Comparison of ENCODE assay signal across 10 cellular contexts in genomic region chr17:43543771-43544575, GRCh38. TPM values are rescaled to one million over a fixed set of nuclear protein-coding genes. Genes with fewer than 3 reads are reported as not detected.
DNase-seq lines count a peak whose midpoint lies in the region; ATAC-seq and TF ChIP-seq lines count a peak whose summit lies in the region.
"Had no signal": no experiment of that assay in that cellular context is flagged by ENCODE, and none has a peak within 500 bp of the region (broad histone marks: within the 10 kb centered on the region; RNA-seq: fewer than 3 reads in every experiment).

No MANE protein-coding gene starts in this region.

- H3K4me3 Mint-ChIP-seq in activated naive CD4-positive, alpha-beta T cell treated with anti-CD3 and anti-CD28 coated beads, Interleukin-2, amount 10 ng/mL, durations not matched to agents 7 days and 5 days: peak overlapping the region; percentile 36
- no peak overlapping the region for H3K4me3 Mint-ChIP-seq in activated naive CD4-positive, alpha-beta T cell treated with anti-CD3 and anti-CD28 coated beads for 36 hours

- H3F3A ChIP-seq in smooth muscle cell (ENCODE audit: low read depth): no peaks in the 10 kb centered on the region

- H3K27ac ChIP-seq in smooth muscle cell (ENCODE audit: low read depth) (no peak overlapping the region), prostate gland (no peak overlapping the region)

- H3K4me1 ChIP-seq in smooth muscle cell (ENCODE audit: low read depth): peaks cover 31% of the 10 kb centered on the region
- H3K4me1 ChIP-seq in prostate gland (replicated peaks): peaks cover 6% of the 10 kb centered on the region

- DNase-seq in activated naive CD4-positive, alpha-beta T cell treated with anti-CD3 and anti-CD28 coated beads, Interleukin-2, amount 10 ng/mL, durations not matched to agents 7 days and 5 days: no peak
- DNase-seq in activated naive CD4-positive, alpha-beta T cell treated with anti-CD3 and anti-CD28 coated beads for 36 hours: no peak
- DNase-seq in fibroblast of pulmonary artery (ENCODE audit: low read depth): no peak
- DNase-seq in smooth muscle cell (lab: John Stamatoyannopoulos, UW; ENCODE audit: unreplicated experiment): no peak
- no peak for DNase-seq in SHP77 (lab: John Stamatoyannopoulos, UW)
- DNase-seq in prostate gland (ENCODE audit: low spot score): no peak
- DNase-seq: erythroblast; stimulated activated CD4-positive, alpha-beta T cell treated with anti-CD3 and anti-CD28 coated beads, Interleukin-4, amount 100 ng/mL, for 1 hour had no signal

- H3K36me3 Mint-ChIP-seq in activated naive CD4-positive, alpha-beta T cell treated with anti-CD3 and anti-CD28 coated beads, Interleukin-2, amount 10 ng/mL, durations not matched to agents 7 days and 5 days: no peaks in the 10 kb centered on the region
- no peaks in the 10 kb centered on the region for H3K36me3 Mint-ChIP-seq in activated naive CD4-positive, alpha-beta T cell treated with anti-CD3 and anti-CD28 coated beads for 36 hours (ENCODE audit: low read depth)

- no peaks in the 10 kb centered on the region for H3K9me3 Mint-ChIP-seq in activated naive CD4-positive, alpha-beta T cell treated with anti-CD3 and anti-CD28 coated beads, Interleukin-2, amount 10 ng/mL, durations not matched to agents 7 days and 5 days
- no peaks in the 10 kb centered on the region for H3K9me3 Mint-ChIP-seq in activated naive CD4-positive, alpha-beta T cell treated with anti-CD3 and anti-CD28 coated beads for 36 hours

- peaks cover 79% of the 10 kb centered on the region for H3K27me3 Mint-ChIP-seq in activated naive CD4-positive, alpha-beta T cell treated with anti-CD3 and anti-CD28 coated beads, Interleukin-2, amount 10 ng/mL, durations not matched to agents 7 days and 5 days
- H3K27me3 Mint-ChIP-seq in activated naive CD4-positive, alpha-beta T cell treated with anti-CD3 and anti-CD28 coated beads for 36 hours (ENCODE audit: low read depth): peaks cover 42% of the 10 kb centered on the region

- H2AFZ ChIP-seq in smooth muscle cell (ENCODE audit: low read depth): no peak overlapping the region

- peak overlapping the region; percentile 97 for H3K4me2 ChIP-seq in smooth muscle cell

- TF ChIP-seq CTCF in fibroblast of pulmonary artery (IDR thresholded peaks at IDR 0.05; ENCODE audit: low read length, missing control alignments) (no peak), smooth muscle cell (IDR thresholded peaks at IDR 0.05; ENCODE audit: borderline replicate concordance, insufficient read depth, poor library complexity, severe bottlenecking) (no peak), prostate gland (IDR thresholded peaks at IDR 0.05) (no peak)

- TF ChIP-seq POLR2A in prostate gland (IDR thresholded peaks at IDR 0.05): no peak

- H3K4me3 ChIP-seq in fibroblast of pulmonary artery (replicated peaks; ENCODE audit: low read depth, low read length): peak overlapping the region; percentile 2
- H3K4me3 ChIP-seq in smooth muscle cell: peak overlapping the region; percentile 71
- H3K4me3 ChIP-seq in prostate gland: no peak overlapping the region

- intact Hi-C loops in activated naive CD4-positive, alpha-beta T cell treated with anti-CD3 and anti-CD28 coated beads for 36 hours (cut with micrococcal nuclease): no loop called here
- intact Hi-C loops in prostate gland (cut with DNase I): no loop called here

- H3K27ac Mint-ChIP-seq in activated naive CD4-positive, alpha-beta T cell treated with anti-CD3 and anti-CD28 coated beads, Interleukin-2, amount 10 ng/mL, durations not matched to agents 7 days and 5 days: no peak overlapping the region
- H3K27ac Mint-ChIP-seq in activated naive CD4-positive, alpha-beta T cell treated with anti-CD3 and anti-CD28 coated beads for 36 hours: no peak overlapping the region

- ATAC-seq in HG02884 (IDR thresholded peaks at IDR 0.05; ENCODE audit: unreplicated experiment): no peak

- 30% methylated on average over 7 of the region's 7 CpGs for WGBS in smooth muscle cell (ENCODE audit: low lambda C conversion rate)
- 34% methylated on average over 7 of the region's 7 CpGs for WGBS in prostate gland

- CTCF ChIA-PET in activated naive CD4-positive, alpha-beta T cell treated with anti-CD3 and anti-CD28 coated beads, Interleukin-2, amount 10 ng/mL, durations not matched to agents 7 days and 5 days (lab: Charles Lee): interaction anchor here (1.3 kb wide), 1 partner anchor 130 kb away, joined by 3 read pairs; no protein-coding TSS in a partner anchor
- CTCF ChIA-PET in activated naive CD4-positive, alpha-beta T cell treated with anti-CD3 and anti-CD28 coated beads for 36 hours (lab: Charles Lee): no interaction called here

- no peaks in the 10 kb centered on the region for H3K9me3 ChIP-seq in smooth muscle cell (replicated peaks; ENCODE audit: low read depth)
- no peaks in the 10 kb centered on the region for H3K9me3 ChIP-seq in prostate gland

- H4K20me1 ChIP-seq in smooth muscle cell (ENCODE audit: low read depth): no peaks in the 10 kb centered on the region

- H3K36me3 ChIP-seq in smooth muscle cell (ENCODE audit: low read depth) (no peaks in the 10 kb centered on the region), prostate gland (no peaks in the 10 kb centered on the region)

- no peaks in the 10 kb centered on the region for H3K27me3 ChIP-seq in smooth muscle cell (ENCODE audit: low read depth)
- peaks cover 2% of the 10 kb centered on the region for H3K27me3 ChIP-seq in prostate gland (replicated peaks; ENCODE audit: insufficient read depth)

- peaks cover 20% of the 10 kb centered on the region for H3K4me1 Mint-ChIP-seq in activated naive CD4-positive, alpha-beta T cell treated with anti-CD3 and anti-CD28 coated beads, Interleukin-2, amount 10 ng/mL, durations not matched to agents 7 days and 5 days
- peaks cover 19% of the 10 kb centered on the region for H3K4me1 Mint-ChIP-seq in activated naive CD4-positive, alpha-beta T cell treated with anti-CD3 and anti-CD28 coated beads for 36 hours (ENCODE audit: low read depth)

- H3K9ac ChIP-seq in smooth muscle cell (ENCODE audit: low read depth): no peak overlapping the region

- no peaks in the 10 kb centered on the region for H3K79me2 ChIP-seq in smooth muscle cell (ENCODE audit: low read depth)

TF ChIP-seq in PFSK-1, 5 proteins besides CTCF, POLR2A, EP300 and RAD21:
- TF ChIP-seq TAF1 (IDR thresholded peaks at IDR 0.05; ENCODE audit: borderline replicate concordance, insufficient read depth, low read length) (peak; percentile 73; the same call in 1 of the 2 replicates), SIN3A (IDR thresholded peaks at IDR 0.05; ENCODE audit: borderline replicate concordance, insufficient read depth, low read length) (peak; percentile 84; the same call in 1 of the 2 replicates), FOXP2 (optimal IDR thresholded peaks at IDR 0.05; ENCODE audit: borderline replicate concordance, extremely low read depth, extremely low read length, insufficient read depth) (no peak), POLR2AphosphoS5 (IDR thresholded peaks at IDR 0.05; ENCODE audit: low read depth, low read length) (peak; percentile 21), REST (IDR thresholded peaks at IDR 0.05; ENCODE audit: insufficient read depth in 1 of 2, low read depth in 2 of 2, low read length in 2 of 2) (0 out of 4 replicates have a peak, but pooled peaks of 1 of the 2 experiments have one; percentile 21)
TF ChIP-seq in PFSK-1: peak in this region for 4.

RNA-seq across cellular contexts. Expression of gene ETV4, which starts 2.2 kb away (rescaled TPM):
- total RNA-seq in activated naive CD4-positive, alpha-beta T cell treated with anti-CD3 and anti-CD28 coated beads for 36 hours: 1 to 10 TPM; 1.4 to 1.9 TPM
- 1,977 TPM for polyA plus RNA-seq in PFSK-1 (2012; ENCODE audit: insufficient read length, low read depth)
- total RNA-seq in smooth muscle cell: 14.2 and 21.7 TPM in 2 replicates
- polyA plus RNA-seq in smooth muscle cell: 32.9 and 33.5 TPM in 2 replicates
- 1 to 10 TPM; 2.9 to 4.0 TPM for total RNA-seq in prostate gland

Comparison
In these comparisons a context has a peak if more than half of its experiments do, and no peak if none do; other contexts are left out.
1. H3K4me3 ChIP-seq: peak in fibroblast of pulmonary artery (single experiment) and smooth muscle cell (single experiment); none in prostate gland (0 of 2).